In genomic region chr12:20142295-20142694, GRCh38 we compare ENCODE assay signal across 21 cellular contexts.
DNase-seq lines count a peak whose midpoint lies in the region; ATAC-seq, FAIRE-seq and TF ChIP-seq lines count a peak whose summit lies in the region.
"Had no signal": no experiment of that assay in that cellular context is flagged by ENCODE, and none has a peak within 500 bp of the region (broad histone marks: within the 10 kb centered on the region; RNA-seq: fewer than 3 reads in every experiment).

No MANE protein-coding gene starts in this region.

- CTCF ChIA-PET in HepG2 (lab: Yijun Ruan, JAX; ENCODE audit: low intra/inter-chr PET ratio, low total read pairs): no interaction called here

- no peak for DNase-seq in HepG2 (ENCODE audit: low spot score)
- no peak for DNase-seq in right lobe of liver
- peak; percentile 29 for DNase-seq in fibroblast of peridontal ligament (ENCODE audit: extremely low read depth)
- no peak for DNase-seq in Right ventricle myocardium inferior (ENCODE audit: missing footprints)
- DNase-seq in effector CD8-positive, alpha-beta T cell (lab: John Stamatoyannopoulos, UW): no peak
- DNase-seq: DND-41, NCI-H1092, NCI-H1436 treated with DMSO at 0.1 percent for 48 hours, NCI-H2081, NCI-H510A, NCI-H748 treated with DMSO at 0.1 percent for 48 hours, Right ventricle myocardium superior, T-helper 2 cell had no signal

- POLR2A ChIA-PET in HepG2 (lab: Yijun Ruan, JAX): no interaction called here

- H3K4me2 ChIP-seq in HepG2 (ENCODE audit: low read depth, low read length) (no peak overlapping the region), OCI-LY3 (ENCODE audit: low read length) (no peak overlapping the region)
- H3K4me2 ChIP-seq: A549 had no signal

- H3K4me3 ChIP-seq in HepG2 (replicated peaks in 1 of 3; ENCODE audit: insufficient read depth in 1 of 3, low read depth in 2 of 3, low read length in 3 of 3): no peak overlapping the region
- no peak overlapping the region for H3K4me3 ChIP-seq in right lobe of liver
- no peak overlapping the region for H3K4me3 ChIP-seq in OCI-LY3 (ENCODE audit: low read length)
- H3K4me3 ChIP-seq: A549, K562 had no signal

- no peak overlapping the region for H2AFZ ChIP-seq in HepG2 (ENCODE audit: low read length)
- H2AFZ ChIP-seq in OCI-LY3 (ENCODE audit: low read depth, low read length): 0 out of 2 replicates have a peak overlapping the region, but pooled peaks have one; percentile 43

- no peaks in the 10 kb centered on the region for H3K36me3 ChIP-seq in HepG2 (replicated peaks in 1 of 2; ENCODE audit: control insufficient read depth in 1 of 2, insufficient read depth in 2 of 2, low read length in 2 of 2)
- no peaks in the 10 kb centered on the region for H3K36me3 ChIP-seq in right lobe of liver
- no peaks in the 10 kb centered on the region for H3K36me3 ChIP-seq in OCI-LY3 (replicated peaks; ENCODE audit: low read depth, low read length)

- FAIRE-seq in HepG2 (lab: Jason Lieb, UNC): no peak
- FAIRE-seq: A549, D721Med, GM12892, H1, K562 had no signal

- TF ChIP-seq RAD21 in HepG2 (CRISPR knock-in tag; IDR thresholded peaks at IDR 0.05): no peak

- no peaks in the 10 kb centered on the region for H3K79me2 ChIP-seq in HepG2 (ENCODE audit: insufficient read depth, low read length)
- H3K79me2 ChIP-seq in OCI-LY3 (ENCODE audit: low read length): no peaks in the 10 kb centered on the region

- ATAC-seq in HepG2: no peak
- ATAC-seq in right lobe of liver: no peak
- no peak for ATAC-seq in Right ventricle myocardium inferior
- ATAC-seq in HG03378 (IDR thresholded peaks at IDR 0.05; ENCODE audit: unreplicated experiment): no peak
- ATAC-seq in GM19452 (IDR thresholded peaks at IDR 0.05; ENCODE audit: unreplicated experiment): no peak
- ATAC-seq: K562 had no signal

- 0% methylated on average over 1 of the region's 1 CpG for WGBS in HepG2 (ENCODE audit: low lambda C conversion rate)
- WGBS in right lobe of liver (ENCODE audit: insufficient coverage, low coverage, low lambda C conversion rate, missing lambda C conversion rate): 31% methylated on average over 1 of the region's 1 CpG

- TF ChIP-seq EP300 in HepG2 (IDR thresholded peaks at IDR 0.05; ENCODE audit: low read depth in 2 of 2, low read length in 2 of 2) (no peak), HepG2 (CRISPR knock-in tag; IDR thresholded peaks at IDR 0.05; ENCODE audit: borderline replicate concordance) (no peak)

- no peak for TF ChIP-seq POLR2A in HepG2 (IDR thresholded peaks at IDR 0.05; ENCODE audit: insufficient read depth in 1 of 2, low read depth in 2 of 2, low read length in 2 of 2)
- TF ChIP-seq POLR2A in right lobe of liver (IDR thresholded peaks at IDR 0.05): no peak

- H3K27me3 ChIP-seq in HepG2 (ENCODE audit: control insufficient read depth in 1 of 2, insufficient read depth in 2 of 2, low read length in 2 of 2): no peaks in the 10 kb centered on the region
- no peaks in the 10 kb centered on the region for H3K27me3 ChIP-seq in right lobe of liver
- H3K27me3 ChIP-seq in OCI-LY3 (ENCODE audit: low read depth, low read length): no peaks in the 10 kb centered on the region

- H3K27ac ChIP-seq in HepG2 (ENCODE audit: extremely low read length, insufficient read depth, low read length) (no peak overlapping the region), right lobe of liver (no peak overlapping the region), OCI-LY3 (ENCODE audit: low read length) (no peak overlapping the region)
- H3K27ac ChIP-seq: A549 had no signal

- H3K9ac ChIP-seq in HepG2 (ENCODE audit: insufficient read depth, low read depth, low read length) (no peak overlapping the region), OCI-LY3 (ENCODE audit: low read length) (no peak overlapping the region)

- in situ Hi-C loops in HepG2 (cut with HindIII; ENCODE audit: extremely low pct_ligation_motif_present, low pct_unique_long_range_greater_than_20kb): no loop called here

- intact Hi-C loops in HepG2 (cut with micrococcal nuclease; ENCODE audit: unreplicated experiment) (no loop called here), right lobe of liver (cut with DNase I) (no loop called here), Right ventricle myocardium inferior (cut with DNase I) (no loop called here)

- H4K20me1 ChIP-seq in HepG2 (ENCODE audit: insufficient read depth, low read length) (no peaks in the 10 kb centered on the region), OCI-LY3 (ENCODE audit: insufficient read depth, low read length) (no peaks in the 10 kb centered on the region)

- no TSS peak for BruUV-seq in HepG2 (replicated peaks; lab: Mats Ljungman, UMichigan)

- no peaks in the 10 kb centered on the region for H3K9me3 ChIP-seq in HepG2 (ENCODE audit: low read length)
- H3K9me3 ChIP-seq in right lobe of liver: no peaks in the 10 kb centered on the region
- no peaks in the 10 kb centered on the region for H3K9me3 ChIP-seq in OCI-LY3 (ENCODE audit: insufficient read depth, low read length)
- H3K9me3 ChIP-seq: A549 had no signal

- H3K4me1 ChIP-seq in HepG2 (ENCODE audit: insufficient read depth, low read length): no peaks in the 10 kb centered on the region
- no peaks in the 10 kb centered on the region for H3K4me1 ChIP-seq in right lobe of liver
- peaks cover 48% of the 10 kb centered on the region for H3K4me1 ChIP-seq in OCI-LY3 (ENCODE audit: low read length)
- H3K4me1 ChIP-seq: A549 had no signal

- TF ChIP-seq CTCF in HepG2 (CRISPR knock-in tag; IDR thresholded peaks at IDR 0.05) (no peak), right lobe of liver (IDR thresholded peaks at IDR 0.05) (no peak), OCI-LY3 (IDR thresholded peaks at IDR 0.05; ENCODE audit: low read depth, low read length) (no peak)

TF ChIP-seq in HepG2, 621 proteins besides CTCF, POLR2A, EP300 and RAD21:
- TF ChIP-seq DR1 (CRISPR knock-in tag; IDR thresholded peaks at IDR 0.05) (no peak), ATF7 (IDR thresholded peaks at IDR 0.05) (peak; percentile 27; the same call in 1 of the 2 replicates), ATF7 (CRISPR knock-in tag; IDR thresholded peaks at IDR 0.05) (no peak)
